13 cellular contexts compared by ENCODE assay signal in the genomic region with DNA sequence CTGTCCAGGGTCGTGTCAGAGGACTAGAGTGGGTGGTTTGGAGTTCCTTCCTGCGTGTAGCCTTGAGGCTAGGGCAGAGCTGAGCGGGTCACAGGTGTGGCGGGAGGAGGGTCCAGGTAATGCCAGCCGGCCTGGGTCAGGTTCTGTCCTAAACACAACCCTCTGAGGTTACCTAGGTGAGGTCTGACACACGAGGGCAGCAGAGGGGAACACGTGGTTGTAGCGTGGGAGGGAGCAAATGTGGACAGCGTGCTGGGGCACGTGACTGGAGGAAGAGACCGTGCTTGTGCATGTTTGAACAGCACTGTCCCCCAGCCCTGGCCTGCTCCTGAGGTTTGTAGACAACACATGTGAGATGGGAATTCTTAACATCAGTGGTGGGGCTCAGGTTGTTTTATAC. TPM values are rescaled to one million over a fixed set of nuclear protein-coding genes. Genes with fewer than 3 reads are reported as not detected.
A peak's percentile ranks its signal among the peaks of the same experiment; 100 is the strongest.
DNase-seq lines count a peak whose midpoint lies in the region; ATAC-seq, FAIRE-seq and TF ChIP-seq lines count a peak whose summit lies in the region.
"Had no signal": no experiment of that assay in that cellular context is flagged by ENCODE, and none has a peak within 500 bp of the region (broad histone marks: within the 10 kb centered on the region; RNA-seq: fewer than 3 reads in every experiment).

No MANE protein-coding gene starts in this region.

- intact Hi-C loops in PC-3 (cut with micrococcal nuclease) (no loop called here), adrenal gland (cut with DNase I) (no loop called here)

- no peaks in the 10 kb centered on the region for H4K20me1 ChIP-seq in BLaER1 treated with 17β-estradiol and CSF1 and Interleukin-3, amounts not matched to agents 10 nM and 100 nM
- H4K20me1 ChIP-seq in PC-3 (ENCODE audit: low read length) = no peaks in the 10 kb centered on the region

- TF ChIP-seq CTCF in PC-3 (conservative IDR thresholded peaks at IDR 0.05; ENCODE audit: low read depth, low read length) (peak; percentile 17; the same call in 1 of the 2 replicates), adrenal gland (IDR thresholded peaks at IDR 0.05) (no peak)

- BruUV-seq in PC-3 (replicated peaks; lab: Mats Ljungman, UMichigan) = no TSS peak

- peak; percentile 91 for FAIRE-seq in GM12891 (lab: Jason Lieb, UNC)

- 49 to 60% (median 52%) methylated on average over 10 to 11 of the region's 11 CpGs for WGBS in adrenal gland, 4 donors

- H3F3A ChIP-seq in PC-3 (ENCODE audit: low read length, unreplicated experiment) = no peaks in the 10 kb centered on the region

- ATAC-seq in PC-3 (peak; percentile 53), GM18511 (IDR thresholded peaks at IDR 0.05; ENCODE audit: unreplicated experiment) (no peak)
- ATAC-seq: psoas muscle had no signal

- DNase-seq in GM12891 (ENCODE audit: insufficient read length, low spot score) = no peak
- DNase-seq in PC-3 = peak; percentile 4
- DNase-seq in iPS-NIHi7 (ENCODE audit: extremely low spot score) = peak; percentile 63
- no peak for DNase-seq in NCI-H2227 treated with DMSO at 0.1 percent for 48 hours (lab: John Stamatoyannopoulos, UW)
- no peak for DNase-seq in adrenal gland
- DNase-seq in effector memory CD4-positive, alpha-beta T cell = no peak
- DNase-seq: CD4-positive, alpha-beta memory T cell; psoas muscle; substantia nigra had no signal

- no peaks in the 10 kb centered on the region for H3K27me3 ChIP-seq in BLaER1 treated with 17β-estradiol and CSF1 and Interleukin-3, amounts not matched to agents 10 nM and 100 nM
- no peaks in the 10 kb centered on the region for H3K27me3 ChIP-seq in PC-3 (ENCODE audit: low read length)
- peaks cover 10% of the 10 kb centered on the region for H3K27me3 ChIP-seq in adrenal gland
- H3K27me3 ChIP-seq in effector memory CD4-positive, alpha-beta T cell (replicated peaks; ENCODE audit: control insufficient read depth, insufficient read depth, low read length, poor library complexity, severe bottlenecking) = peaks cover 3% of the 10 kb centered on the region

- CTCF ChIA-PET in PC-3 (lab: Charles Lee) = no interaction called here

- H3K9me3 ChIP-seq in BLaER1 treated with 17β-estradiol and CSF1 and Interleukin-3, amounts not matched to agents 10 nM and 100 nM (replicated peaks in 1 of 11) = no peaks in the 10 kb centered on the region
- H3K9me3 ChIP-seq in PC-3 (ENCODE audit: low read length) (no peaks in the 10 kb centered on the region), adrenal gland (replicated peaks in 1 of 3) (no peaks in the 10 kb centered on the region)
- H3K9me3 ChIP-seq in effector memory CD4-positive, alpha-beta T cell (ENCODE audit: control insufficient read depth, low read length) = no peaks in the 10 kb centered on the region
- H3K9me3 ChIP-seq: psoas muscle had no signal

- no peak overlapping the region for H3K4me3 ChIP-seq in BLaER1 treated with 17β-estradiol and CSF1 and Interleukin-3, amounts not matched to agents 10 nM and 100 nM
- H3K4me3 ChIP-seq in PC-3 (ENCODE audit: low read length) = no peak overlapping the region
- H3K4me3 ChIP-seq in adrenal gland = no peak overlapping the region
- H3K4me3 ChIP-seq in effector memory CD4-positive, alpha-beta T cell (ENCODE audit: insufficient read depth, low read depth, low read length, poor library complexity, severe bottlenecking) = no peak overlapping the region
- H3K4me3 ChIP-seq: lung, psoas muscle had no signal

- TF ChIP-seq POLR2A in GM12891 (IDR thresholded peaks at IDR 0.05; ENCODE audit: low read depth, low read length) = no peak
- no peak for TF ChIP-seq POLR2A in adrenal gland (IDR thresholded peaks at IDR 0.05)

- peak overlapping the region; percentile 26 to 84 (median 65); a peak in 21 of 22 replicates for H3K4me2 ChIP-seq in BLaER1 treated with 17β-estradiol and CSF1 and Interleukin-3, amounts not matched to agents 10 nM and 100 nM
- H3K4me2 ChIP-seq in PC-3 (ENCODE audit: low read length) = no peak overlapping the region

- H3K27ac ChIP-seq in BLaER1 treated with 17β-estradiol and CSF1 and Interleukin-3, amounts not matched to agents 10 nM and 100 nM = no peak overlapping the region; a peak in 1 of 22 replicates
- H3K27ac ChIP-seq in PC-3 (ENCODE audit: low read length) (no peak overlapping the region), adrenal gland (no peak overlapping the region)
- H3K27ac ChIP-seq in effector memory CD4-positive, alpha-beta T cell (ENCODE audit: insufficient read depth, low read length, poor library complexity, severe bottlenecking) = no peak overlapping the region
- H3K27ac ChIP-seq: psoas muscle had no signal

- peaks cover 30 to 57% (median 45%) of the 10 kb centered on the region in 10 experiments for H3K4me1 ChIP-seq in BLaER1 treated with 17β-estradiol and CSF1 and Interleukin-3, amounts not matched to agents 10 nM and 100 nM
- H3K4me1 ChIP-seq in PC-3 (ENCODE audit: insufficient read depth, low read length) = no peaks in the 10 kb centered on the region
- H3K4me1 ChIP-seq in adrenal gland (replicated peaks in 1 of 2) = no peaks in the 10 kb centered on the region
- no peaks in the 10 kb centered on the region for H3K4me1 ChIP-seq in effector memory CD4-positive, alpha-beta T cell (ENCODE audit: control insufficient read depth, insufficient read depth, low read length, poor library complexity, severe bottlenecking)
- H3K4me1 ChIP-seq: psoas muscle had no signal

- POLR2A ChIA-PET in PC-3 (lab: Charles Lee; ENCODE audit: unreplicated experiment) = no interaction called here

- H3K79me2 ChIP-seq in PC-3 (ENCODE audit: low read length) = no peaks in the 10 kb centered on the region

- no peak overlapping the region for H2AFZ ChIP-seq in PC-3 (ENCODE audit: low read length)

- no peaks in the 10 kb centered on the region for H3K9me2 ChIP-seq in PC-3 (replicated peaks; ENCODE audit: low read length)

- no peaks in the 10 kb centered on the region for H3K36me3 ChIP-seq in BLaER1 treated with 17β-estradiol and CSF1 and Interleukin-3, amounts not matched to agents 10 nM and 100 nM
- H3K36me3 ChIP-seq in PC-3 (ENCODE audit: low read depth, low read length) (no peaks in the 10 kb centered on the region), adrenal gland (replicated peaks in 1 of 2) (no peaks in the 10 kb centered on the region)
- no peaks in the 10 kb centered on the region for H3K36me3 ChIP-seq in effector memory CD4-positive, alpha-beta T cell (ENCODE audit: control insufficient read depth, insufficient read depth, low read length)

- H3K9ac ChIP-seq in BLaER1 treated with 17β-estradiol and CSF1 and Interleukin-3, amounts not matched to agents 10 nM and 100 nM = no peak overlapping the region
- no peak overlapping the region for H3K9ac ChIP-seq in PC-3 (ENCODE audit: low read length)

TF ChIP-seq in GM12891, 5 proteins besides CTCF, POLR2A, EP300 and RAD21:
- TF ChIP-seq POU2F2 (IDR thresholded peaks at IDR 0.05; ENCODE audit: low read depth, low read length) = no peak
- no peak for TF ChIP-seq TAF1 (IDR thresholded peaks at IDR 0.05; ENCODE audit: low read depth, low read length)
- TF ChIP-seq POLR2AphosphoS5 (IDR thresholded peaks at IDR 0.05; ENCODE audit: low read depth, low read length) = no peak
- TF ChIP-seq PAX5 (IDR thresholded peaks at IDR 0.05; ENCODE audit: insufficient read depth, low read length, severe bottlenecking) = no peak
- TF ChIP-seq SPI1 (IDR thresholded peaks at IDR 0.05; ENCODE audit: low read depth, low read length) = no peak

RNA-seq across cellular contexts. Expression of a gene that starts 13.1 kb away (rescaled TPM):
- 0.06 TPM for polyA plus RNA-seq in GM12891 (2012; ENCODE audit: low read depth, missing spikeins)
- 0.26 and 1.6 TPM in 2 replicates for total RNA-seq in PC-3 (2014; rRNA removed)
- total RNA-seq in adrenal gland = under 1 TPM in 4 of 8 donors, not detected in 4; 0.14 to 0.46 (median 0.41) TPM
- under 1 TPM in 2 of 3 donors, not detected in 1; 0.40 to 0.74 TPM for polyA plus RNA-seq in adrenal gland
- total RNA-seq: CD4-positive, alpha-beta memory T cell had no signal
- polyA plus RNA-seq: CD4-positive, alpha-beta memory T cell had no signal

RNA-seq across cellular contexts. Expression of a gene that starts 17.7 kb away (rescaled TPM):
- polyA plus RNA-seq in GM12891 (2012; ENCODE audit: low read depth, missing spikeins) = 0.80 TPM
- total RNA-seq in PC-3 (2014; rRNA removed) (0.62 TPM in 1 of 2 replicates, not detected in the other), adrenal gland (not detected)
- under 1 TPM in 1 of 3 donors, not detected in 2; 0.03 TPM for polyA plus RNA-seq in adrenal gland
- total RNA-seq: CD4-positive, alpha-beta memory T cell; NCI-H460; psoas muscle had no signal

RNA-seq across cellular contexts. Expression of a gene that starts 44.8 kb away (rescaled TPM):
- polyA plus RNA-seq in GM12891 (2012; ENCODE audit: low read depth, missing spikeins) = 0.04 TPM
- total RNA-seq in PC-3 (2014; rRNA removed) = not detected in 2 replicates
- total RNA-seq in adrenal gland = not detected
- not detected for polyA plus RNA-seq in adrenal gland
- total RNA-seq: CD4-positive, alpha-beta memory T cell; lung; NCI-H460; psoas muscle had no signal
- polyA plus RNA-seq: CD4-positive, alpha-beta memory T cell; lung; psoas muscle had no signal

Comparison
In these comparisons a context has a peak if more than half of its experiments do, and no peak if none do; other contexts are left out.
1. DNase-seq: peak in PC-3 (single experiment) and iPS-NIHi7 (single experiment); none in GM12891 (single experiment), NCI-H2227 treated with DMSO at 0.1 percent for 48 hours (single experiment), adrenal gland (0 of 7) and effector memory CD4-positive, alpha-beta T cell (0 of 3).